Comparison of ENCODE assay signal across 1 cellular context in the genomic region with DNA sequence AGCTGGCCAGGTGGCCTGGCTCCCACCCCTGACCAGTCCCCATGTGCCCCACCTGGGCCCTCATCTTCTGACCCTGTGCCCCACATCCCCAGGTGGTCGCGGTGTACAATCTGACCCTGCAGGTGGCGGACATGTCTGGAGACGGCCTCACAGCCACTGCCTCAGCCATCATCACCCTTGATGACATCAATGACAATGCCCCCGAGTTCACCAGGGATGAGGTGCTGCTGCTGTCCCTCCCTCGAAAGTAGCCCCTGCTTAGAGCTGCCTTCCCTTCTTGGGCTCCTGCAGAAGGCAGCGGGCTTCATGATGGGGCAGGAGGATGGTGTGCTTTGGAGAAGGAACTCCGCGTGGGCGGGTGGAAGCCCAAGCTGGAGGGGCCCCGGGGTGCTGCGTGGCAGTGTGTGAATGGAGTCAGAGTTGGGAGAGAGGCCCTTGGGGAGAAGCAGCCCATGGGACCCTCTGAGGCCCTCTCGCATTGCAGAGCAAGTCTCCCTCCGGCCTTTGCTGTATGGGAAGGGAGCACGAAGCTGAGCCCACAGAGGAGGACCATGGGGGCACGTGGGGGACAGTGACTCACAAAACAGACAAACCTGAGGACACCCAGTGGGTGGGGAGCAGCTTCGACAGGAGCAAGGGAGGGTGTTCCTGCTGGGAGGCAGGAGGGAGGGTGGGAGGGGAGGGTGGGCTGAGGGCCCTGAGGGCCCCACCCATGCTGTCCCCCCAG.
TF ChIP-seq lines count a peak whose summit lies in the region.

No MANE protein-coding gene starts in this region.

TF ChIP-seq in K562, 482 proteins besides CTCF, POLR2A, EP300 and RAD21 (continued from another document and continues in another):
- TF ChIP-seq, protein P1, sequence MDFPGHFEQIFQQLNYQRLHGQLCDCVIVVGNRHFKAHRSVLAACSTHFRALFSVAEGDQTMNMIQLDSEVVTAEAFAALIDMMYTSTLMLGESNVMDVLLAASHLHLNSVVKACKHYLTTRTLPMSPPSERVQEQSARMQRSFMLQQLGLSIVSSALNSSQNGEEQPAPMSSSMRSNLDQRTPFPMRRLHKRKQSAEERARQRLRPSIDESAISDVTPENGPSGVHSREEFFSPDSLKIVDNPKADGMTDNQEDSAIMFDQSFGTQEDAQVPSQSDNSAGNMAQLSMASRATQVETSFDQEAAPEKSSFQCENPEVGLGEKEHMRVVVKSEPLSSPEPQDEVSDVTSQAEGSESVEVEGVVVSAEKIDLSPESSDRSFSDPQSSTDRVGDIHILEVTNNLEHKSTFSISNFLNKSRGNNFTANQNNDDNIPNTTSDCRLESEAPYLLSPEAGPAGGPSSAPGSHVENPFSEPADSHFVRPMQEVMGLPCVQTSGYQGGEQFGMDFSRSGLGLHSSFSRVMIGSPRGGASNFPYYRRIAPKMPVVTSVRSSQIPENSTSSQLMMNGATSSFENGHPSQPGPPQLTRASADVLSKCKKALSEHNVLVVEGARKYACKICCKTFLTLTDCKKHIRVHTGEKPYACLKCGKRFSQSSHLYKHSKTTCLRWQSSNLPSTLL (IDR thresholded peaks at IDR 0.05) = no peak
- TF ChIP-seq ZNF695 (CRISPR knock-in tag; IDR thresholded peaks at IDR 0.05) (no peak), CBFA2T3 (IDR thresholded peaks at IDR 0.05) (0 out of 2 replicates have a peak, but pooled peaks have one; percentile 30), ZNF316 (IDR thresholded peaks at IDR 0.05) (no peak), HNRNPUL1 (IDR thresholded peaks at IDR 0.05; ENCODE audit: low read length) (no peak), ZKSCAN8 (CRISPR knock-in tag; IDR thresholded peaks at IDR 0.05) (no peak), HNRNPLL (IDR thresholded peaks at IDR 0.05; ENCODE audit: low read depth, low read length, poor library complexity, severe bottlenecking) (no peak), NFRKB (IDR thresholded peaks at IDR 0.05; ENCODE audit: low read depth) (no peak), ZEB2 (IDR thresholded peaks at IDR 0.05) (peak; percentile 16; the same call in 1 of the 2 replicates), RBM22 (IDR thresholded peaks at IDR 0.05; ENCODE audit: low read depth, low read length, poor library complexity, severe bottlenecking) (no peak), SNRNP70 (optimal IDR thresholded peaks at IDR 0.05; ENCODE audit: low read depth, low read length) (no peak), MBD2 (IDR thresholded peaks at IDR 0.05; ENCODE audit: borderline replicate concordance, low read depth) (no peak), ZNF76 (CRISPR knock-in tag; IDR thresholded peaks at IDR 0.05; ENCODE audit: borderline replicate concordance) (no peak), ZNF347 (CRISPR knock-in tag; IDR thresholded peaks at IDR 0.05; ENCODE audit: low read depth) (no peak), C11orf30 (IDR thresholded peaks at IDR 0.05; ENCODE audit: low read depth) (no peak), ADNP (tag; IDR thresholded peaks at IDR 0.05) (no peak), MAFK (IDR thresholded peaks at IDR 0.05; ENCODE audit: low read length) (no peak), MED1 (CRISPR knock-in tag; IDR thresholded peaks at IDR 0.05; ENCODE audit: borderline replicate concordance) (no peak), XRCC4 (IDR thresholded peaks at IDR 0.05; ENCODE audit: extremely low read depth, insufficient read depth, insufficient read length) (no peak), HNRNPK (IDR thresholded peaks at IDR 0.05; ENCODE audit: low read depth, low read length, poor library complexity, severe bottlenecking) (no peak), CTBP1 (IDR thresholded peaks at IDR 0.05; ENCODE audit: borderline replicate concordance) (peak; percentile 70), ZNF174 (CRISPR knock-in tag; IDR thresholded peaks at IDR 0.05) (no peak), TAF1 (IDR thresholded peaks at IDR 0.05; ENCODE audit: control insufficient read depth, extremely low read depth, insufficient read depth, low read length, severe bottlenecking) (no peak), NELFE (IDR thresholded peaks at IDR 0.05; ENCODE audit: insufficient read depth, insufficient read length) (no peak)
- TF ChIP-seq, protein P2, sequence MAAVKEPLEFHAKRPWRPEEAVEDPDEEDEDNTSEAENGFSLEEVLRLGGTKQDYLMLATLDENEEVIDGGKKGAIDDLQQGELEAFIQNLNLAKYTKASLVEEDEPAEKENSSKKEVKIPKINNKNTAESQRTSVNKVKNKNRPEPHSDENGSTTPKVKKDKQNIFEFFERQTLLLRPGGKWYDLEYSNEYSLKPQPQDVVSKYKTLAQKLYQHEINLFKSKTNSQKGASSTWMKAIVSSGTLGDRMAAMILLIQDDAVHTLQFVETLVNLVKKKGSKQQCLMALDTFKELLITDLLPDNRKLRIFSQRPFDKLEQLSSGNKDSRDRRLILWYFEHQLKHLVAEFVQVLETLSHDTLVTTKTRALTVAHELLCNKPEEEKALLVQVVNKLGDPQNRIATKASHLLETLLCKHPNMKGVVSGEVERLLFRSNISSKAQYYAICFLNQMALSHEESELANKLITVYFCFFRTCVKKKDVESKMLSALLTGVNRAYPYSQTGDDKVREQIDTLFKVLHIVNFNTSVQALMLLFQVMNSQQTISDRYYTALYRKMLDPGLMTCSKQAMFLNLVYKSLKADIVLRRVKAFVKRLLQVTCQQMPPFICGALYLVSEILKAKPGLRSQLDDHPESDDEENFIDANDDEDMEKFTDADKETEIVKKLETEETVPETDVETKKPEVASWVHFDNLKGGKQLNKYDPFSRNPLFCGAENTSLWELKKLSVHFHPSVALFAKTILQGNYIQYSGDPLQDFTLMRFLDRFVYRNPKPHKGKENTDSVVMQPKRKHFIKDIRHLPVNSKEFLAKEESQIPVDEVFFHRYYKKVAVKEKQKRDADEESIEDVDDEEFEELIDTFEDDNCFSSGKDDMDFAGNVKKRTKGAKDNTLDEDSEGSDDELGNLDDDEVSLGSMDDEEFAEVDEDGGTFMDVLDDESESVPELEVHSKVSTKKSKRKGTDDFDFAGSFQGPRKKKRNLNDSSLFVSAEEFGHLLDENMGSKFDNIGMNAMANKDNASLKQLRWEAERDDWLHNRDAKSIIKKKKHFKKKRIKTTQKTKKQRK (IDR thresholded peaks at IDR 0.05; ENCODE audit: borderline replicate concordance, low read depth, low read length) = no peak
- TF ChIP-seq, protein P3, sequence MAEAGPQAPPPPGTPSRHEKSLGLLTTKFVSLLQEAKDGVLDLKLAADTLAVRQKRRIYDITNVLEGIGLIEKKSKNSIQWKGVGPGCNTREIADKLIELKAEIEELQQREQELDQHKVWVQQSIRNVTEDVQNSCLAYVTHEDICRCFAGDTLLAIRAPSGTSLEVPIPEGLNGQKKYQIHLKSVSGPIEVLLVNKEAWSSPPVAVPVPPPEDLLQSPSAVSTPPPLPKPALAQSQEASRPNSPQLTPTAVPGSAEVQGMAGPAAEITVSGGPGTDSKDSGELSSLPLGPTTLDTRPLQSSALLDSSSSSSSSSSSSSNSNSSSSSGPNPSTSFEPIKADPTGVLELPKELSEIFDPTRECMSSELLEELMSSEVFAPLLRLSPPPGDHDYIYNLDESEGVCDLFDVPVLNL (CRISPR knock-in tag; IDR thresholded peaks at IDR 0.05; ENCODE audit: low read depth) = no peak
- TF ChIP-seq, protein P4, sequence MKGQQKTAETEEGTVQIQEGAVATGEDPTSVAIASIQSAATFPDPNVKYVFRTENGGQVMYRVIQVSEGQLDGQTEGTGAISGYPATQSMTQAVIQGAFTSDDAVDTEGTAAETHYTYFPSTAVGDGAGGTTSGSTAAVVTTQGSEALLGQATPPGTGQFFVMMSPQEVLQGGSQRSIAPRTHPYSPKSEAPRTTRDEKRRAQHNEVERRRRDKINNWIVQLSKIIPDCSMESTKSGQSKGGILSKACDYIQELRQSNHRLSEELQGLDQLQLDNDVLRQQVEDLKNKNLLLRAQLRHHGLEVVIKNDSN (CRISPR knock-in tag; IDR thresholded peaks at IDR 0.05) = peak; percentile 81
- TF ChIP-seq, protein P5, sequence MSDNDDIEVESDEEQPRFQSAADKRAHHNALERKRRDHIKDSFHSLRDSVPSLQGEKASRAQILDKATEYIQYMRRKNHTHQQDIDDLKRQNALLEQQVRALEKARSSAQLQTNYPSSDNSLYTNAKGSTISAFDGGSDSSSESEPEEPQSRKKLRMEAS (CRISPR knock-in tag; IDR thresholded peaks at IDR 0.05) = peak; percentile 61
- TF ChIP-seq, protein P6, sequence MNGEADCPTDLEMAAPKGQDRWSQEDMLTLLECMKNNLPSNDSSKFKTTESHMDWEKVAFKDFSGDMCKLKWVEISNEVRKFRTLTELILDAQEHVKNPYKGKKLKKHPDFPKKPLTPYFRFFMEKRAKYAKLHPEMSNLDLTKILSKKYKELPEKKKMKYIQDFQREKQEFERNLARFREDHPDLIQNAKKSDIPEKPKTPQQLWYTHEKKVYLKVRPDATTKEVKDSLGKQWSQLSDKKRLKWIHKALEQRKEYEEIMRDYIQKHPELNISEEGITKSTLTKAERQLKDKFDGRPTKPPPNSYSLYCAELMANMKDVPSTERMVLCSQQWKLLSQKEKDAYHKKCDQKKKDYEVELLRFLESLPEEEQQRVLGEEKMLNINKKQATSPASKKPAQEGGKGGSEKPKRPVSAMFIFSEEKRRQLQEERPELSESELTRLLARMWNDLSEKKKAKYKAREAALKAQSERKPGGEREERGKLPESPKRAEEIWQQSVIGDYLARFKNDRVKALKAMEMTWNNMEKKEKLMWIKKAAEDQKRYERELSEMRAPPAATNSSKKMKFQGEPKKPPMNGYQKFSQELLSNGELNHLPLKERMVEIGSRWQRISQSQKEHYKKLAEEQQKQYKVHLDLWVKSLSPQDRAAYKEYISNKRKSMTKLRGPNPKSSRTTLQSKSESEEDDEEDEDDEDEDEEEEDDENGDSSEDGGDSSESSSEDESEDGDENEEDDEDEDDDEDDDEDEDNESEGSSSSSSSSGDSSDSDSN (IDR thresholded peaks at IDR 0.05; ENCODE audit: borderline replicate concordance in 1 of 2, low read depth in 2 of 2, low read length in 2 of 2) = no peak
- TF ChIP-seq, protein P7, sequence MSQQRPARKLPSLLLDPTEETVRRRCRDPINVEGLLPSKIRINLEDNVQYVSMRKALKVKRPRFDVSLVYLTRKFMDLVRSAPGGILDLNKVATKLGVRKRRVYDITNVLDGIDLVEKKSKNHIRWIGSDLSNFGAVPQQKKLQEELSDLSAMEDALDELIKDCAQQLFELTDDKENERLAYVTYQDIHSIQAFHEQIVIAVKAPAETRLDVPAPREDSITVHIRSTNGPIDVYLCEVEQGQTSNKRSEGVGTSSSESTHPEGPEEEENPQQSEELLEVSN (IDR thresholded peaks at IDR 0.05; ENCODE audit: borderline replicate concordance in 1 of 2, extremely low read depth in 1 of 2, insufficient read depth in 1 of 2, insufficient read length in 1 of 2, low read depth in 1 of 2, low read length in 1 of 2, poor library complexity in 1 of 2, severe bottlenecking in 1 of 2) = peak in 1 of 2 experiments; percentile 63
- TF ChIP-seq, protein P8, sequence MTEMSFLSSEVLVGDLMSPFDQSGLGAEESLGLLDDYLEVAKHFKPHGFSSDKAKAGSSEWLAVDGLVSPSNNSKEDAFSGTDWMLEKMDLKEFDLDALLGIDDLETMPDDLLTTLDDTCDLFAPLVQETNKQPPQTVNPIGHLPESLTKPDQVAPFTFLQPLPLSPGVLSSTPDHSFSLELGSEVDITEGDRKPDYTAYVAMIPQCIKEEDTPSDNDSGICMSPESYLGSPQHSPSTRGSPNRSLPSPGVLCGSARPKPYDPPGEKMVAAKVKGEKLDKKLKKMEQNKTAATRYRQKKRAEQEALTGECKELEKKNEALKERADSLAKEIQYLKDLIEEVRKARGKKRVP (CRISPR knock-in tag; IDR thresholded peaks at IDR 0.05) = no peak
- TF ChIP-seq, protein P9, sequence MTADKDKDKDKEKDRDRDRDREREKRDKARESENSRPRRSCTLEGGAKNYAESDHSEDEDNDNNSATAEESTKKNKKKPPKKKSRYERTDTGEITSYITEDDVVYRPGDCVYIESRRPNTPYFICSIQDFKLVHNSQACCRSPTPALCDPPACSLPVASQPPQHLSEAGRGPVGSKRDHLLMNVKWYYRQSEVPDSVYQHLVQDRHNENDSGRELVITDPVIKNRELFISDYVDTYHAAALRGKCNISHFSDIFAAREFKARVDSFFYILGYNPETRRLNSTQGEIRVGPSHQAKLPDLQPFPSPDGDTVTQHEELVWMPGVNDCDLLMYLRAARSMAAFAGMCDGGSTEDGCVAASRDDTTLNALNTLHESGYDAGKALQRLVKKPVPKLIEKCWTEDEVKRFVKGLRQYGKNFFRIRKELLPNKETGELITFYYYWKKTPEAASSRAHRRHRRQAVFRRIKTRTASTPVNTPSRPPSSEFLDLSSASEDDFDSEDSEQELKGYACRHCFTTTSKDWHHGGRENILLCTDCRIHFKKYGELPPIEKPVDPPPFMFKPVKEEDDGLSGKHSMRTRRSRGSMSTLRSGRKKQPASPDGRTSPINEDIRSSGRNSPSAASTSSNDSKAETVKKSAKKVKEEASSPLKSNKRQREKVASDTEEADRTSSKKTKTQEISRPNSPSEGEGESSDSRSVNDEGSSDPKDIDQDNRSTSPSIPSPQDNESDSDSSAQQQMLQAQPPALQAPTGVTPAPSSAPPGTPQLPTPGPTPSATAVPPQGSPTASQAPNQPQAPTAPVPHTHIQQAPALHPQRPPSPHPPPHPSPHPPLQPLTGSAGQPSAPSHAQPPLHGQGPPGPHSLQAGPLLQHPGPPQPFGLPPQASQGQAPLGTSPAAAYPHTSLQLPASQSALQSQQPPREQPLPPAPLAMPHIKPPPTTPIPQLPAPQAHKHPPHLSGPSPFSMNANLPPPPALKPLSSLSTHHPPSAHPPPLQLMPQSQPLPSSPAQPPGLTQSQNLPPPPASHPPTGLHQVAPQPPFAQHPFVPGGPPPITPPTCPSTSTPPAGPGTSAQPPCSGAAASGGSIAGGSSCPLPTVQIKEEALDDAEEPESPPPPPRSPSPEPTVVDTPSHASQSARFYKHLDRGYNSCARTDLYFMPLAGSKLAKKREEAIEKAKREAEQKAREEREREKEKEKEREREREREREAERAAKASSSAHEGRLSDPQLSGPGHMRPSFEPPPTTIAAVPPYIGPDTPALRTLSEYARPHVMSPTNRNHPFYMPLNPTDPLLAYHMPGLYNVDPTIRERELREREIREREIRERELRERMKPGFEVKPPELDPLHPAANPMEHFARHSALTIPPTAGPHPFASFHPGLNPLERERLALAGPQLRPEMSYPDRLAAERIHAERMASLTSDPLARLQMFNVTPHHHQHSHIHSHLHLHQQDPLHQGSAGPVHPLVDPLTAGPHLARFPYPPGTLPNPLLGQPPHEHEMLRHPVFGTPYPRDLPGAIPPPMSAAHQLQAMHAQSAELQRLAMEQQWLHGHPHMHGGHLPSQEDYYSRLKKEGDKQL (CRISPR knock-in tag; IDR thresholded peaks at IDR 0.05; ENCODE audit: borderline replicate concordance) = no peak
- TF ChIP-seq, protein P10, sequence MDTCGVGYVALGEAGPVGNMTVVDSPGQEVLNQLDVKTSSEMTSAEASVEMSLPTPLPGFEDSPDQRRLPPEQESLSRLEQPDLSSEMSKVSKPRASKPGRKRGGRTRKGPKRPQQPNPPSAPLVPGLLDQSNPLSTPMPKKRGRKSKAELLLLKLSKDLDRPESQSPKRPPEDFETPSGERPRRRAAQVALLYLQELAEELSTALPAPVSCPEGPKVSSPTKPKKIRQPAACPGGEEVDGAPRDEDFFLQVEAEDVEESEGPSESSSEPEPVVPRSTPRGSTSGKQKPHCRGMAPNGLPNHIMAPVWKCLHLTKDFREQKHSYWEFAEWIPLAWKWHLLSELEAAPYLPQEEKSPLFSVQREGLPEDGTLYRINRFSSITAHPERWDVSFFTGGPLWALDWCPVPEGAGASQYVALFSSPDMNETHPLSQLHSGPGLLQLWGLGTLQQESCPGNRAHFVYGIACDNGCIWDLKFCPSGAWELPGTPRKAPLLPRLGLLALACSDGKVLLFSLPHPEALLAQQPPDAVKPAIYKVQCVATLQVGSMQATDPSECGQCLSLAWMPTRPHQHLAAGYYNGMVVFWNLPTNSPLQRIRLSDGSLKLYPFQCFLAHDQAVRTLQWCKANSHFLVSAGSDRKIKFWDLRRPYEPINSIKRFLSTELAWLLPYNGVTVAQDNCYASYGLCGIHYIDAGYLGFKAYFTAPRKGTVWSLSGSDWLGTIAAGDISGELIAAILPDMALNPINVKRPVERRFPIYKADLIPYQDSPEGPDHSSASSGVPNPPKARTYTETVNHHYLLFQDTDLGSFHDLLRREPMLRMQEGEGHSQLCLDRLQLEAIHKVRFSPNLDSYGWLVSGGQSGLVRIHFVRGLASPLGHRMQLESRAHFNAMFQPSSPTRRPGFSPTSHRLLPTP (IDR thresholded peaks at IDR 0.05; ENCODE audit: borderline replicate concordance, extremely low read depth, insufficient read length) = no peak
